ENCODE assay signal across 8 cellular contexts in the genomic region with DNA sequence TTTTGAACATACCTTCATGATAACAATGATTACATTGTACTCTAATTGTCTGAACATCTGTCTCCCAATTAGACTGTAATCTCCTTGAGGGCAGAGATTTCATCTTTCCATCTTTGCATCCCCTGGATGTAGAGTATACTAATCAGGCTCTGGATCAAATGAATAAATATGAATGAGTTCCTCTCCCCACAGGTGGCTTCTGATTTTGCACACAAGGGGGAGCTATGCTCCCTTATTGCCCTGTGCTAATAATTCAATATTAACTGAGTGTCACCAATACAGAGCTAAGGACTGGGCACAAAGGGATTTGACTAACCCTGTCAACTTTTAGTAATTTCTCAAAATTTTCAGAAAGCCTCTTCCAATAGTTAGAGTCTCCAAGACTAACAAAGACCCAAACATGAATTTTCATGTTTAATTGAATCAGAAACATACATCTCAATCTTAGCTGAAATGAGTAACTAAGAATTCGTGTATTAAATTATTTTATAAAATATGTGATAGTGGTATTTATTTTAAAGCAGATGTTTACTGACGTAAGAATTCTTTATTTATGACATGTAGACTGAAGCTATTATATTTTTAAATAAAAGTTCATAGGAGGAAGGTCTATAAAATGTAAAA. TPM values are rescaled to one million over a fixed set of nuclear protein-coding genes. Genes with fewer than 3 reads are reported as not detected.
A peak's percentile ranks its signal among the peaks of the same experiment; 100 is the strongest.
DNase-seq lines count a peak whose midpoint lies in the region; ATAC-seq and TF ChIP-seq lines count a peak whose summit lies in the region.

No MANE protein-coding gene starts in this region.

- H3K36me3 Mint-ChIP-seq in activated CD8-positive, alpha-beta memory T cell treated with anti-CD3 and anti-CD28 coated beads, Interleukin-2, amount 10 ng/mL, durations not matched to agents 7 days and 5 days, result no peaks in the 10 kb centered on the region
- no peaks in the 10 kb centered on the region for H3K36me3 Mint-ChIP-seq in activated T-cell treated with anti-CD3 and anti-CD28 coated beads, Interleukin-2, amount 50 U/mL, for 4 hours (ENCODE audit: insufficient read depth)

- CTCF ChIA-PET in activated CD8-positive, alpha-beta memory T cell treated with anti-CD3 and anti-CD28 coated beads, Interleukin-2, amount 10 ng/mL, durations not matched to agents 7 days and 5 days (lab: Charles Lee), result interaction anchor here (0.7 to 1.3 kb wide), 8 partner anchors 8 to 273 kb away, joined by 3 to 25 read pairs (median 4); no protein-coding TSS in a partner anchor

- ATAC-seq in activated CD8-positive, alpha-beta memory T cell treated with anti-CD3 and anti-CD28 coated beads, Interleukin-2, amount 10 ng/mL, durations not matched to agents 7 days and 5 days, result peak; percentile 53
- ATAC-seq in activated T-cell treated with anti-CD3 and anti-CD28 coated beads, Interleukin-2, amount 50 U/mL, for 4 hours, result peak; percentile 23 to 47
- ATAC-seq in GM18505 (IDR thresholded peaks at IDR 0.05; ENCODE audit: unreplicated experiment) (no peak), HG03521 (IDR thresholded peaks at IDR 0.05; ENCODE audit: unreplicated experiment) (no peak)

- no peak overlapping the region for H3K4me3 Mint-ChIP-seq in activated CD8-positive, alpha-beta memory T cell treated with anti-CD3 and anti-CD28 coated beads, Interleukin-2, amount 10 ng/mL, durations not matched to agents 7 days and 5 days
- no peak overlapping the region for H3K4me3 Mint-ChIP-seq in activated T-cell treated with anti-CD3 and anti-CD28 coated beads, Interleukin-2, amount 50 U/mL, for 4 hours

- H3K27me3 Mint-ChIP-seq in activated CD8-positive, alpha-beta memory T cell treated with anti-CD3 and anti-CD28 coated beads, Interleukin-2, amount 10 ng/mL, durations not matched to agents 7 days and 5 days, result peaks cover 74% of the 10 kb centered on the region
- H3K27me3 Mint-ChIP-seq in activated T-cell treated with anti-CD3 and anti-CD28 coated beads, Interleukin-2, amount 50 U/mL, for 4 hours (ENCODE audit: low read depth), result peaks cover 63% of the 10 kb centered on the region

- peaks cover 1% of the 10 kb centered on the region for H3K4me1 Mint-ChIP-seq in activated CD8-positive, alpha-beta memory T cell treated with anti-CD3 and anti-CD28 coated beads, Interleukin-2, amount 10 ng/mL, durations not matched to agents 7 days and 5 days
- peaks cover 6% of the 10 kb centered on the region for H3K4me1 Mint-ChIP-seq in activated T-cell treated with anti-CD3 and anti-CD28 coated beads, Interleukin-2, amount 50 U/mL, for 4 hours (ENCODE audit: low read depth)

- no peak for DNase-seq in activated CD8-positive, alpha-beta memory T cell treated with anti-CD3 and anti-CD28 coated beads, Interleukin-2, amount 10 ng/mL, durations not matched to agents 7 days and 5 days
- DNase-seq in activated CD8-positive, alpha-beta memory T cell treated with anti-CD3 and anti-CD28 coated beads, Interleukin-2, amount 50 U/mL, for 48 hours, result no peak
- DNase-seq in LoVo (ENCODE audit: low spot score) (peak; percentile 51), kidney glomerular epithelial cell (lab: John Stamatoyannopoulos, UW) (peak; percentile 25), H4 (ENCODE audit: low spot score) (no peak)
- DNase-seq in activated T-cell treated with anti-CD3 and anti-CD28 coated beads, Interleukin-2, amount 50 U/mL, for 4 hours, result peak; percentile 41

- no peak for TF ChIP-seq POLR2A in GM18505 (IDR thresholded peaks at IDR 0.05; ENCODE audit: borderline replicate concordance, extremely low read depth, insufficient read depth, insufficient read length)

- no peak overlapping the region for H3K27ac Mint-ChIP-seq in activated CD8-positive, alpha-beta memory T cell treated with anti-CD3 and anti-CD28 coated beads, Interleukin-2, amount 10 ng/mL, durations not matched to agents 7 days and 5 days

- H3K9me3 Mint-ChIP-seq in activated CD8-positive, alpha-beta memory T cell treated with anti-CD3 and anti-CD28 coated beads, Interleukin-2, amount 10 ng/mL, durations not matched to agents 7 days and 5 days (ENCODE audit: low read depth), result no peaks in the 10 kb centered on the region
- no peaks in the 10 kb centered on the region for H3K9me3 Mint-ChIP-seq in activated T-cell treated with anti-CD3 and anti-CD28 coated beads, Interleukin-2, amount 50 U/mL, for 4 hours

RNA-seq across cellular contexts. Expression of a gene that starts 3.0 kb away (rescaled TPM):
- total RNA-seq in activated CD8-positive, alpha-beta memory T cell treated with anti-CD3 and anti-CD28 coated beads, Interleukin-2, amount 10 ng/mL, durations not matched to agents 7 days and 5 days, result not detected
- under 1 TPM; 0.08 to 0.58 (median 0.24) TPM for total RNA-seq in activated T-cell treated with anti-CD3 and anti-CD28 coated beads, Interleukin-2, amount 50 U/mL, for 4 hours
- not detected in 2 replicates for total RNA-seq in H4 (2014; rRNA removed; shearing (Covaris generic))

RNA-seq across cellular contexts. Expression of a gene that starts 3.1 kb away (rescaled TPM):
- under 1 TPM in 1 of 2 experiments, not detected in 1; 0.07 TPM for total RNA-seq in activated CD8-positive, alpha-beta memory T cell treated with anti-CD3 and anti-CD28 coated beads, Interleukin-2, amount 10 ng/mL, durations not matched to agents 7 days and 5 days
- under 1 TPM; 0.13 to 0.42 (median 0.22) TPM for total RNA-seq in activated T-cell treated with anti-CD3 and anti-CD28 coated beads, Interleukin-2, amount 50 U/mL, for 4 hours
- total RNA-seq in H4 (2014; rRNA removed; shearing (Covaris generic)), result not detected in 2 replicates

RNA-seq across cellular contexts. Expression of a gene that starts 12.5 kb away (rescaled TPM):
- total RNA-seq in activated CD8-positive, alpha-beta memory T cell treated with anti-CD3 and anti-CD28 coated beads, Interleukin-2, amount 10 ng/mL, durations not matched to agents 7 days and 5 days, result not detected
- total RNA-seq in activated T-cell treated with anti-CD3 and anti-CD28 coated beads, Interleukin-2, amount 50 U/mL, for 4 hours, result not detected
- total RNA-seq in H4 (2014; rRNA removed; shearing (Covaris generic)), result not detected in 2 replicates

RNA-seq across cellular contexts. Expression of a gene that starts 12.7 kb away (rescaled TPM):
- not detected for total RNA-seq in activated CD8-positive, alpha-beta memory T cell treated with anti-CD3 and anti-CD28 coated beads, Interleukin-2, amount 10 ng/mL, durations not matched to agents 7 days and 5 days
- total RNA-seq in activated T-cell treated with anti-CD3 and anti-CD28 coated beads, Interleukin-2, amount 50 U/mL, for 4 hours, result under 1 TPM; 0.05 to 0.11 (median 0.10) TPM
- total RNA-seq in H4 (2014; rRNA removed; shearing (Covaris generic)), result 0.04 TPM in 1 of 2 replicates, not detected in the other

Comparison
In these comparisons a context has a peak if more than half of its experiments do, and no peak if none do; other contexts are left out.
1. ATAC-seq: peak in activated CD8-positive, alpha-beta memory T cell treated with anti-CD3 and anti-CD28 coated beads, Interleukin-2, amount 10 ng/mL, durations not matched to agents 7 days and 5 days (single experiment) and activated T-cell treated with anti-CD3 and anti-CD28 coated beads, Interleukin-2, amount 50 U/mL, for 4 hours (2 of 2); none in GM18505 (single experiment) and HG03521 (single experiment).
2. DNase-seq: peak in LoVo (single experiment), activated T-cell treated with anti-CD3 and anti-CD28 coated beads, Interleukin-2, amount 50 U/mL, for 4 hours (single experiment) and kidney glomerular epithelial cell (single experiment); none in activated CD8-positive, alpha-beta memory T cell treated with anti-CD3 and anti-CD28 coated beads, Interleukin-2, amount 10 ng/mL, durations not matched to agents 7 days and 5 days (single experiment), activated CD8-positive, alpha-beta memory T cell treated with anti-CD3 and anti-CD28 coated beads, Interleukin-2, amount 50 U/mL, for 48 hours (single experiment) and H4 (single experiment).